In the genomic region with DNA sequence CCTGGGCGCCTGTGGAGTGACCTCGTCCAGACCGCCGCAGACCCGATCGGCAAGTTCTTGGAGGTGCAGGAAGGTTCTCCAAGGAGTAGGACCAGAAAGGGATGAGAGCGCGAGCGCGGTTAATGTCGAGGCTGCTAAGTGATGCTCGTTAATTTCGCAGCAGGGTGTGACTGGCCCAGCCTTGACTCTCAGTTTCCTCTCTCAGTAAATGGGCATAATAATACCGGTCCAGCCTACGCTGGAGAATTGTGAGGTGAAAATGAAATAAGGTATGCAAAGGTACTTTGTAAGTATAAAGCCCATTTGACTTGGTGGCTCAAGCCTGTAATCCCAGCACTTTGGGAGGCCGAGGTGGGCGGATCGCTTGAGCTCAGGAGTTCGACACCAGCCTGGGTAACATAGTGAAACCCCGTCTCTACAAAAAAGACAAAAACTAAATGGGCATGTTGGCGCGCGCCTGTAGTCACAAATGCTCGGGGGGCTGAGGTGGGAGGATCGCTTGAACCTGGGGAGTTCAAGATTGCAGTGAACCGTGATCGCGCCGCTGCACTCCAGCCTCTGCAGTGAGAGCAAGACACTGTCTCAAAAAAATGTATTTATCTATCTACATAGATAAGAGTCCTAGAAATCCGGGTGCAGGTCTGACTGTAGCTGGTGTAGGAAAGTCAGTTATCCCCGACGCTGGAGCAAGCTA, we compare ENCODE assay signal across 8 cellular contexts. TPM values are rescaled to one million over a fixed set of nuclear protein-coding genes. Genes with fewer than 3 reads are reported as not detected.
A peak's percentile ranks its signal among the peaks of the same experiment; 100 is the strongest.
DNase-seq lines count a peak whose midpoint lies in the region; ATAC-seq and TF ChIP-seq lines count a peak whose summit lies in the region.

No MANE protein-coding gene starts in this region.

- H3K9ac ChIP-seq in SK-N-MC (ENCODE audit: insufficient read length) = peak overlapping the region; percentile 76

- peaks cover 12% of the 10 kb centered on the region for H3K4me1 ChIP-seq in osteoblast (ENCODE audit: insufficient read depth, low read length)

- H3K36me3 ChIP-seq in SK-N-MC (ENCODE audit: insufficient read depth, low read length) (no peaks in the 10 kb centered on the region), osteoblast (ENCODE audit: insufficient read depth, low read length) (no peaks in the 10 kb centered on the region)

- H3K27me3 ChIP-seq in osteoblast (ENCODE audit: insufficient read depth, low read length) = no peaks in the 10 kb centered on the region

- peaks cover 7% of the 10 kb centered on the region for H4K20me1 ChIP-seq in osteoblast (ENCODE audit: insufficient read depth, low read length)

- peaks cover 54% of the 10 kb centered on the region for H3K79me2 ChIP-seq in osteoblast (ENCODE audit: insufficient read depth, low read length)

- DNase-seq in ACHN = peak; percentile 66
- no peak for DNase-seq in SK-N-MC (ENCODE audit: low read depth, low spot score)
- peak; percentile 10 for DNase-seq in epithelial cell of prostate (ENCODE audit: low read depth, low spot score)
- DNase-seq in osteoblast (ENCODE audit: insufficient read length, low spot score, missing footprints) = peak; percentile 49
- no peak for DNase-seq in NCI-H2196 treated with DMSO at 0.1 percent for 48 hours (lab: John Stamatoyannopoulos, UW; ENCODE audit: unreplicated experiment)
- DNase-seq in effector CD8-positive, alpha-beta T cell (lab: John Stamatoyannopoulos, UW) = no peak

- no peak for TF ChIP-seq CTCF in osteoblast (IDR thresholded peaks at IDR 0.05; ENCODE audit: extremely low read depth, low read depth, low read length)

- in situ Hi-C loops in ACHN (cut with HindIII; ENCODE audit: low pct_ligation_motif_present, low pct_unique_long_range_greater_than_20kb, low sequenced_read_pairs) = no loop called here

- H2AFZ ChIP-seq in osteoblast (ENCODE audit: low read length) = peak overlapping the region; percentile 99

- ATAC-seq in GM19467 (IDR thresholded peaks at IDR 0.05; ENCODE audit: unreplicated experiment) (peak; percentile 5), HG03139 (IDR thresholded peaks at IDR 0.05; ENCODE audit: unreplicated experiment) (no peak)

- H3K4me3 ChIP-seq in SK-N-MC = peak overlapping the region; percentile 97
- peak overlapping the region; percentile 96 for H3K4me3 ChIP-seq in osteoblast (ENCODE audit: insufficient read depth, low read length)

- no peak overlapping the region for H3K27ac ChIP-seq in SK-N-MC
- H3K27ac ChIP-seq in epithelial cell of prostate = peak overlapping the region; percentile 71
- peak overlapping the region; percentile 97 for H3K27ac ChIP-seq in osteoblast (ENCODE audit: low read depth, low read length)

- no peaks in the 10 kb centered on the region for H3K9me3 ChIP-seq in SK-N-MC (ENCODE audit: low read depth, low read length)
- no peaks in the 10 kb centered on the region for H3K9me3 ChIP-seq in osteoblast (ENCODE audit: low read depth, low read length)

- peak overlapping the region; percentile 84 for H3K4me2 ChIP-seq in osteoblast (ENCODE audit: insufficient read depth, low read length)

RNA-seq across cellular contexts. Expression of gene BTBD9, which starts 0.6 kb away (rescaled TPM):
- total RNA-seq in osteoblast = 22.7 and 25.3 TPM in 2 replicates

Comparison
In these comparisons a context has a peak if more than half of its experiments do, and no peak if none do; other contexts are left out.
1. DNase-seq: peak in ACHN (single experiment), epithelial cell of prostate (single experiment) and osteoblast (single experiment); none in SK-N-MC (single experiment), NCI-H2196 treated with DMSO at 0.1 percent for 48 hours (single experiment) and effector CD8-positive, alpha-beta T cell (single experiment).